Comparison of ENCODE assay signal across 8 cellular contexts in the genomic region with DNA sequence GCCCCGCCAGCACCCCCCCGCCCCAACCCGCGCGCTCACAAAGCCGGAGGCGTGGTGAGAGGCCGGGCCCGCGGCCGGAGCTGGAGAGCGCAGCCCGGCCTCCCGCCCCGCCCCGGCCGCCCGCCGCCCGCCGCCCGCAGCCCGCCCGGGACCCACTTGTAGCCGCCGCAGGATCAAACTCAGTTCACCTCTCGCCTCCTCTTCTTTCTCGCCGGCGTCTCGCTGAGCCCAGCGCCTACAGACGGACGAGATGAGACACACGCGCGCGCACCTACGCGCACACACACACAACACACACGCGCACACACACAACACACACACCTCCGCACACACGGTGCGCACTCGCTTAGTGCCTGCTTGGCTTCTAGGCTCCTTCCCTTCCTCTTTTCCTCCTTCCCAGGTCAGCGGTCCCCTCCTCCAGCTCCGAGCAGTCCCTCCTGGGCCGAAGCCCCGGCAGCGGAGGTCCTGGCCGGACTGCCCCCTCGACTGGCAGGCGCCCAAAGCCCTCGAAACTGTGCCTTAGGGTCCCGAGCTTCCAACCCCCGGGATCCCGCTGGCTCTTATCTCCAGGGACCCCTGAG. TPM values are rescaled to one million over a fixed set of nuclear protein-coding genes. Genes with fewer than 3 reads are reported as not detected.
A peak's percentile ranks its signal among the peaks of the same experiment; 100 is the strongest.
DNase-seq lines count a peak whose midpoint lies in the region; ATAC-seq and TF ChIP-seq lines count a peak whose summit lies in the region.

No MANE protein-coding gene starts in this region.

- in situ Hi-C loops in SK-MEL-5 (cut with HindIII; ENCODE audit: low pct_unique_long_range_greater_than_20kb, low sequenced_read_pairs): no loop called here

- peaks cover 26 to 44% of the 10 kb centered on the region in 2 donors for H3K4me1 ChIP-seq in thoracic aorta (ENCODE audit: control insufficient read depth in 1 of 2, low read depth in 2 of 2)

- no peaks in the 10 kb centered on the region for H3K9me3 ChIP-seq in thoracic aorta

- ATAC-seq in thoracic aorta (ENCODE audit: insufficient number of reproducible peaks, low FRiP score, low read depth): no peak
- no peak for ATAC-seq in GM21447 (IDR thresholded peaks at IDR 0.05; ENCODE audit: unreplicated experiment)
- ATAC-seq in GM19397 (IDR thresholded peaks at IDR 0.05; ENCODE audit: unreplicated experiment): no peak

- no peak for TF ChIP-seq CTCF in thoracic aorta (IDR thresholded peaks at IDR 0.05)

- no peaks in the 10 kb centered on the region for H3K36me3 ChIP-seq in thoracic aorta

- H3K27me3 ChIP-seq in thoracic aorta (replicated peaks; ENCODE audit: insufficient read depth): no peaks in the 10 kb centered on the region

- DNase-seq in NCI-H2227 (lab: John Stamatoyannopoulos, UW; ENCODE audit: unreplicated experiment): peak; percentile 54
- DNase-seq in NCI-H2227 treated with DMSO at 0.1 percent for 48 hours (lab: John Stamatoyannopoulos, UW): no peak
- DNase-seq in SK-MEL-5 (ENCODE audit: low read depth, low spot score): peak; percentile 21
- DNase-seq in dermis blood vessel endothelial cell: peak; percentile 39
- DNase-seq in lung microvascular endothelial cell (ENCODE audit: low read depth in 2 of 2): peak; percentile 22 to 38
- DNase-seq in thoracic aorta (ENCODE audit: low spot score): no peak

- H3K27ac ChIP-seq in thoracic aorta: no peak overlapping the region

- peak overlapping the region; percentile 72 for H3K4me3 ChIP-seq in thoracic aorta

RNA-seq across cellular contexts. Expression of gene CYP26B1, which starts 1.4 kb away (rescaled TPM):
- total RNA-seq in SK-MEL-5 (2014; rRNA removed; shearing (Covaris generic)): 1.8 and 1.9 TPM in 2 replicates
- 4.6 and 6.0 TPM in 2 replicates for polyA plus RNA-seq in SK-MEL-5 (2015; cell fraction: cytosol; rRNA removed)
- 19.5 and 45.4 TPM in 2 replicates for polyA plus RNA-seq in SK-MEL-5 (2015; cell fraction: nucleus; rRNA removed)
- total RNA-seq in dermis blood vessel endothelial cell: under 0.01 and 0.60 TPM in 2 replicates
- total RNA-seq in lung microvascular endothelial cell: 0.44 and 0.79 TPM in 2 replicates
- 10 to 100 TPM in 1 of 2 donors, 1 to 10 TPM in 1; 6.0 to 20.8 TPM for total RNA-seq in thoracic aorta

Comparison
In these comparisons a context has a peak if more than half of its experiments do, and no peak if none do; other contexts are left out.
1. DNase-seq: peak in NCI-H2227 (single experiment), SK-MEL-5 (single experiment), dermis blood vessel endothelial cell (single experiment) and lung microvascular endothelial cell (2 of 2); none in NCI-H2227 treated with DMSO at 0.1 percent for 48 hours (single experiment) and thoracic aorta (single experiment).